Comparison of ENCODE assay signal across 1 cellular context in genomic region chr5:56464935-56465756, GRCh38.
TF ChIP-seq lines count a peak whose summit lies in the region.

No MANE protein-coding gene starts in this region.

TF ChIP-seq in HepG2, 621 proteins besides CTCF, POLR2A, EP300 and RAD21 (continued from another document and continues in another):
- TF ChIP-seq ZBTB34 (CRISPR knock-in tag; IDR thresholded peaks at IDR 0.05) (no peak), POGZ (CRISPR knock-in tag; IDR thresholded peaks at IDR 0.05) (peak; percentile 87), ZNF10 (CRISPR knock-in tag; IDR thresholded peaks at IDR 0.05; ENCODE audit: borderline replicate concordance, low read depth) (no peak), ZBTB49 (CRISPR knock-in tag; IDR thresholded peaks at IDR 0.05; ENCODE audit: borderline replicate concordance) (no peak), HMGXB4 (CRISPR knock-in tag; IDR thresholded peaks at IDR 0.05; ENCODE audit: borderline replicate concordance in 1 of 2, low read depth in 1 of 2) (0 out of 4 replicates have a peak, but pooled peaks of 1 of the 2 experiments have one; percentile 27), HOXA7 (CRISPR knock-in tag; IDR thresholded peaks at IDR 0.05) (no peak), CENPT (CRISPR knock-in tag; IDR thresholded peaks at IDR 0.05; ENCODE audit: low read depth) (no peak), RNF2 (conservative IDR thresholded peaks at IDR 0.05; ENCODE audit: low read depth) (no peak), PRMT3 (CRISPR knock-in tag; IDR thresholded peaks at IDR 0.05; ENCODE audit: borderline replicate concordance, low read depth) (no peak), NFYC (CRISPR knock-in tag; IDR thresholded peaks at IDR 0.05) (peak; percentile 72), NFYB (CRISPR knock-in tag; IDR thresholded peaks at IDR 0.05) (peak; percentile 21; the same call in 1 of the 2 replicates), NFE2L2 (IDR thresholded peaks at IDR 0.05; ENCODE audit: low read length) (no peak), MED13 (CRISPR knock-in tag; IDR thresholded peaks at IDR 0.05) (no peak), NR2F6 (IDR thresholded peaks at IDR 0.05) (no peak; the same call in 1 of the 2 replicates), NR2F6 (CRISPR knock-in tag; IDR thresholded peaks at IDR 0.05) (peak; percentile 75; the same call in 1 of the 2 replicates), ZNF17 (CRISPR knock-in tag; IDR thresholded peaks at IDR 0.05) (no peak), ZNF878 (CRISPR knock-in tag; IDR thresholded peaks at IDR 0.05) (peak; percentile 52; the same call in 1 of the 2 replicates), CENPX (CRISPR knock-in tag; IDR thresholded peaks at IDR 0.05) (no peak), THRA (CRISPR knock-in tag; IDR thresholded peaks at IDR 0.05; ENCODE audit: borderline replicate concordance) (peak; percentile 73; the same call in 1 of the 2 replicates), RFX3 (CRISPR knock-in tag; IDR thresholded peaks at IDR 0.05) (no peak), ZNF230 (CRISPR knock-in tag; IDR thresholded peaks at IDR 0.05) (no peak), HMG20B (CRISPR knock-in tag; conservative IDR thresholded peaks at IDR 0.05) (no peak), ELF4 (CRISPR knock-in tag; IDR thresholded peaks at IDR 0.05; ENCODE audit: borderline replicate concordance) (no peak), HNF4A (CRISPR knock-in tag; IDR thresholded peaks at IDR 0.05) (peak; percentile 95), ZNF574 (CRISPR knock-in tag; IDR thresholded peaks at IDR 0.05) (peak; percentile 42; the same call in 1 of the 2 replicates), ZNF7 (CRISPR knock-in tag; IDR thresholded peaks at IDR 0.05) (no peak), MEF2D (CRISPR knock-in tag; IDR thresholded peaks at IDR 0.05) (peak; percentile 68; the same call in 1 of the 2 replicates), ZGPAT (CRISPR knock-in tag; IDR thresholded peaks at IDR 0.05) (peak; percentile 77), IKZF5 (CRISPR knock-in tag; IDR thresholded peaks at IDR 0.05) (no peak; the same call in 1 of the 2 replicates), EHMT2 (IDR thresholded peaks at IDR 0.05; ENCODE audit: borderline replicate concordance, low read depth, low read length) (0 out of 2 replicates have a peak, but pooled peaks have one; percentile 45), GFI1 (CRISPR knock-in tag; IDR thresholded peaks at IDR 0.05; ENCODE audit: borderline replicate concordance) (peak; percentile 88; the same call in 1 of the 2 replicates), RCOR2 (CRISPR knock-in tag; IDR thresholded peaks at IDR 0.05) (peak; percentile 87), ZNF619 (CRISPR knock-in tag; IDR thresholded peaks at IDR 0.05) (no peak), CCDC6 (CRISPR knock-in tag; IDR thresholded peaks at IDR 0.05) (no peak), ZMYM2 (CRISPR knock-in tag; IDR thresholded peaks at IDR 0.05) (peak; percentile 67; the same call in 1 of the 2 replicates), TRIM22 (IDR thresholded peaks at IDR 0.05) (no peak), ZBTB20 (CRISPR knock-in tag; IDR thresholded peaks at IDR 0.05; ENCODE audit: borderline replicate concordance, low read depth) (0 out of 2 replicates have a peak, but pooled peaks have one; percentile 62), ZNF30 (CRISPR knock-in tag; IDR thresholded peaks at IDR 0.05) (no peak), GPN1 (CRISPR knock-in tag; IDR thresholded peaks at IDR 0.05; ENCODE audit: borderline replicate concordance) (no peak), ELK4 (CRISPR knock-in tag; IDR thresholded peaks at IDR 0.05; ENCODE audit: borderline replicate concordance) (no peak), ZNF232 (CRISPR knock-in tag; IDR thresholded peaks at IDR 0.05; ENCODE audit: borderline replicate concordance) (no peak), ZFP82 (CRISPR knock-in tag; IDR thresholded peaks at IDR 0.05; ENCODE audit: borderline replicate concordance) (no peak), THAP9 (CRISPR knock-in tag; IDR thresholded peaks at IDR 0.05; ENCODE audit: borderline replicate concordance) (no peak), MAX (IDR thresholded peaks at IDR 0.05) (no peak; the same call in none of the 2 replicates)
